ENCODE assay signal across 8 cellular contexts in the genomic region with DNA sequence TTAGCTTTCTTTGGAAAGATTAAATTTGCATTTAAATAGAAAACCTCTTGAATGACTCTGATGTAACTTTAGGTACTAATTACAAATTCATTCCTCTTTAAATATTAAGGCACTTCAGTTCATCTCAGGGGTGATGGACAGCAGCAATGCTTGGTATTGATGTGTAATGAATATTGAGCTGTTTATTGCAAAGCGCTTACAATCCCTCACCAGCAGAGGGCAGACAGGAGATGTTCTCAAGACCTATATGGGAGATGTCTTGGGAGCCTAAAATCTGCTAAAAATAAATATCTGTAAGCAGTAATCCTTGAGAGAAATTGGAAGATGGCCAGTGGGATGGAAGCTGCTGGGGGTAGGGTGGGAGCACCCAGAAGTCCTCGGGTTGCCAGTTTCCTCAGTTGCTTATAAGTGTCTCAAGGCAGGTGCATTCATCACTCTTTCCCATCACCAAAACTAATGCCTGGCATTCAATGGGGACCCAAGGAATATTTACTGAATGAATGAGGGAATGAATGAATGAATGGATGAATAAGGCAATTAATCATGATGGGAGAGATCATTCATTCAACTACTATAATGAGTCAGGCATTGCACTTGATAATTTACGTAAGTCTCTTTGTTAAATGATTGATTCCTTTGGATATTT. TPM values are rescaled to one million over a fixed set of nuclear protein-coding genes. Genes with fewer than 3 reads are reported as not detected.
A peak's percentile ranks its signal among the peaks of the same experiment; 100 is the strongest.
DNase-seq lines count a peak whose midpoint lies in the region; ATAC-seq lines count a peak whose summit lies in the region.

No MANE protein-coding gene starts in this region.

- no CpG with 5 or more reads among the region's 3 CpGs for whole genome bisulfite sequencing in mesendoderm (ENCODE audit: extremely low coverage, insufficient coverage, low lambda C conversion rate)

- no peak overlapping the region for H2BK15ac ChIP-seq in mesendoderm (replicated peaks; ENCODE audit: low read depth)

- H3K4me3 ChIP-seq in mesendoderm (ENCODE audit: low read length) = no peak overlapping the region

- peaks cover 2% of the 10 kb centered on the region for H3K4me1 ChIP-seq in mesendoderm (ENCODE audit: control insufficient read depth, low read depth, low read length)

- no peaks in the 10 kb centered on the region for H3K36me3 Mint-ChIP-seq in stimulated activated effector memory CD8-positive, alpha-beta T cell treated with anti-CD3 and anti-CD28 coated beads, Interleukin-12 subunit alpha, Interleukin-12 subunit beta, amount 100 ng/mL, for 72 hours

- no peak overlapping the region for H3K56ac ChIP-seq in mesendoderm (ENCODE audit: low read length)

- H2BK120ac ChIP-seq in mesendoderm (ENCODE audit: low read depth, low read length) = no peak overlapping the region

- H4K8ac ChIP-seq in mesendoderm (ENCODE audit: low read depth, low read length) = no peak overlapping the region

- DNase-seq in activated gamma-delta T cell treated with Interleukin-2 at 50 U/mL for 16 hours (peak; percentile 64), activated gamma-delta T cell (lab: John Stamatoyannopoulos, UW) (no peak), NCI-H446 (lab: John Stamatoyannopoulos, UW) (peak; percentile 89), dermis blood vessel endothelial cell (peak; percentile 82), mesendoderm (peak; percentile 76), NCI-H774 (lab: John Stamatoyannopoulos, UW) (no peak)
- peak; percentile 72 for DNase-seq in activated CD4-positive, alpha-beta T cell treated with anti-CD3 and anti-CD28 coated beads for 48 hours
- DNase-seq in stimulated activated effector memory CD8-positive, alpha-beta T cell treated with anti-CD3 and anti-CD28 coated beads, Interleukin-12 subunit alpha, Interleukin-12 subunit beta, amount 100 ng/mL, for 72 hours (ENCODE audit: low spot score in 2 of 2) = peak; percentile 46 to 78

- no peak overlapping the region for H4K5ac ChIP-seq in mesendoderm (ENCODE audit: low read length)

- H3K9me3 Mint-ChIP-seq in stimulated activated effector memory CD8-positive, alpha-beta T cell treated with anti-CD3 and anti-CD28 coated beads, Interleukin-12 subunit alpha, Interleukin-12 subunit beta, amount 100 ng/mL, for 72 hours = no peaks in the 10 kb centered on the region

- H3K27me3 ChIP-seq in mesendoderm (ENCODE audit: insufficient read depth, low read length, poor library complexity) = no peaks in the 10 kb centered on the region

- no peaks in the 10 kb centered on the region for H3K4me1 Mint-ChIP-seq in stimulated activated effector memory CD8-positive, alpha-beta T cell treated with anti-CD3 and anti-CD28 coated beads, Interleukin-12 subunit alpha, Interleukin-12 subunit beta, amount 100 ng/mL, for 72 hours

- no peak overlapping the region for H2AK5ac ChIP-seq in mesendoderm (ENCODE audit: low read length)

- no peak overlapping the region for H3K9ac ChIP-seq in mesendoderm (ENCODE audit: low read length)

- no peaks in the 10 kb centered on the region for H3K79me2 ChIP-seq in mesendoderm (ENCODE audit: control insufficient read depth, insufficient read depth, low read length)

- H3K23ac ChIP-seq in mesendoderm (ENCODE audit: low read length) = no peak overlapping the region

- no peak overlapping the region for H3K4me2 ChIP-seq in mesendoderm (ENCODE audit: low read length)

- H3K36me3 ChIP-seq in mesendoderm (ENCODE audit: control insufficient read depth, insufficient read depth, low read length) = no peaks in the 10 kb centered on the region

- no peak overlapping the region for H3K27ac Mint-ChIP-seq in stimulated activated effector memory CD8-positive, alpha-beta T cell treated with anti-CD3 and anti-CD28 coated beads, Interleukin-12 subunit alpha, Interleukin-12 subunit beta, amount 100 ng/mL, for 72 hours

- no peak overlapping the region for H3K27ac ChIP-seq in mesendoderm (ENCODE audit: low read depth, low read length)

- H3K79me1 ChIP-seq in mesendoderm (ENCODE audit: low read length) = no peaks in the 10 kb centered on the region

- ATAC-seq in stimulated activated effector memory CD8-positive, alpha-beta T cell treated with anti-CD3 and anti-CD28 coated beads, Interleukin-12 subunit alpha, Interleukin-12 subunit beta, amount 100 ng/mL, for 72 hours = peak; percentile 71

- H3K4me3 Mint-ChIP-seq in stimulated activated effector memory CD8-positive, alpha-beta T cell treated with anti-CD3 and anti-CD28 coated beads, Interleukin-12 subunit alpha, Interleukin-12 subunit beta, amount 100 ng/mL, for 72 hours = no peak overlapping the region

- H3K18ac ChIP-seq in mesendoderm (ENCODE audit: low read length) = no peak overlapping the region

- H3K4ac ChIP-seq in mesendoderm (ENCODE audit: low read depth, low read length) = no peak overlapping the region

- no peak overlapping the region for H2BK5ac ChIP-seq in mesendoderm (ENCODE audit: low read length)

RNA-seq across cellular contexts. Expression of a gene that starts 2.3 kb away (rescaled TPM):
- not detected in 2 replicates for total RNA-seq in dermis blood vessel endothelial cell
- 0.62 TPM for polyA plus RNA-seq in mesendoderm (2013, experiment 1 of 2)
- polyA plus RNA-seq in mesendoderm (2013, experiment 2 of 2) = 0.56 TPM

RNA-seq across cellular contexts. Expression of a gene that starts 32.8 kb away (rescaled TPM):
- total RNA-seq in dermis blood vessel endothelial cell = 4.6 and 5.0 TPM in 2 replicates
- polyA plus RNA-seq in mesendoderm (2013, experiment 1 of 2) = 11.0 TPM
- polyA plus RNA-seq in mesendoderm (2013, experiment 2 of 2) = 11.3 TPM

Comparison
In these comparisons a context has a peak if more than half of its experiments do, and no peak if none do; other contexts are left out.
1. DNase-seq: peak in activated gamma-delta T cell treated with Interleukin-2 at 50 U/mL for 16 hours (single experiment), NCI-H446 (2 of 2), activated CD4-positive, alpha-beta T cell treated with anti-CD3 and anti-CD28 coated beads for 48 hours (single experiment), dermis blood vessel endothelial cell (single experiment), mesendoderm (single experiment) and stimulated activated effector memory CD8-positive, alpha-beta T cell treated with anti-CD3 and anti-CD28 coated beads, Interleukin-12 subunit alpha, Interleukin-12 subunit beta, amount 100 ng/mL, for 72 hours (2 of 2); none in activated gamma-delta T cell (single experiment) and NCI-H774 (single experiment).